ENCODE assay signal across 1 cellular context in genomic region chr1:47508900-47509488, GRCh38.
TF ChIP-seq lines count a peak whose summit lies in the region.

No MANE protein-coding gene starts in this region.

TF ChIP-seq in A549, 52 proteins besides CTCF, POLR2A, EP300 and RAD21 (continued from another document):
- TF ChIP-seq ATOH8 (CRISPR knock-in tag; IDR thresholded peaks at IDR 0.05; ENCODE audit: low read depth) (no peak), CHD4 (IDR thresholded peaks at IDR 0.05; ENCODE audit: borderline replicate concordance) (no peak), HEYL (CRISPR knock-in tag; IDR thresholded peaks at IDR 0.05) (no peak)
- TF ChIP-seq, protein P1, sequence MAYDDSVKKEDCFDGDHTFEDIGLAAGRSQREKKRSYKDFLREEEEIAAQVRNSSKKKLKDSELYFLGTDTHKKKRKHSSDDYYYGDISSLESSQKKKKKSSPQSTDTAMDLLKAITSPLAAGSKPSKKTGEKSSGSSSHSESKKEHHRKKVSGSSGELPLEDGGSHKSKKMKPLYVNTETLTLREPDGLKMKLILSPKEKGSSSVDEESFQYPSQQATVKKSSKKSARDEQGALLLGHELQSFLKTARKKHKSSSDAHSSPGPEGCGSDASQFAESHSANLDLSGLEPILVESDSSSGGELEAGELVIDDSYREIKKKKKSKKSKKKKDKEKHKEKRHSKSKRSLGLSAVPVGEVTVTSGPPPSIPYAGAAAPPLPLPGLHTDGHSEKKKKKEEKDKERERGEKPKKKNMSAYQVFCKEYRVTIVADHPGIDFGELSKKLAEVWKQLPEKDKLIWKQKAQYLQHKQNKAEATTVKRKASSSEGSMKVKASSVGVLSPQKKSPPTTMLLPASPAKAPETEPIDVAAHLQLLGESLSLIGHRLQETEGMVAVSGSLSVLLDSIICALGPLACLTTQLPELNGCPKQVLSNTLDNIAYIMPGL (CRISPR knock-in tag; IDR thresholded peaks at IDR 0.05; ENCODE audit: borderline replicate concordance), result no peak
